22 cellular contexts compared by ENCODE assay signal in the genomic region with DNA sequence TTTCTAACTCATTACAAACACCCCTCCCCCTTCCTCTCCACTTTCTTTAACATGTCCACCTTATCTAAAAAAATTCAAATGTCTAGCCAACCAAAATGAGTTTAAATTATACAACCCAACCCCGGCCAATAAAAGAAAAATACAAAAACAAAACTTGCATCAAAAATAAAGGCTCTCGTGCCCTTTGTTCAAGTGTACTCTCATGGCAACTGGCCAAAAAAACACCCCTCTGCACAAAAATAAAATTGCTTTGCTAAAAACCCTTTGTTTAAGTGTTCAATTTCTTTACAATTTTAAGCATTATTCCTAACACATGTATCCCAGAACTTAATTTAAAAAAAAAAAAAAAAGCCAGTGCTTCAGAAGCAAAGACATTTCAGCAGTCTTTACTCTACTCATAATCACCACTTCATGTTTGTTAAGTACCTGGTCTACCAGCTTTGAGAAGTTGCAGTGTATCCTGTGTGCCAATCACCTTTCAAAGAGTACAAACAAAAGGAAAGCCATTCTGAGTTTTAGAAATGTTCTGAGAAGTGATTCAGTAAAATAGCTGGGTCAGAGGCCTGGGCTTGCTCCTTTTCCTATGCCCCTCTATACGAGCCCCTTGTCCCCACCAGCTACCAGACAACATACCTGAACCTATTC.
DNase-seq lines count a peak whose midpoint lies in the region; ATAC-seq and TF ChIP-seq lines count a peak whose summit lies in the region.
"Had no signal": no experiment of that assay in that cellular context is flagged by ENCODE, and none has a peak within 500 bp of the region (broad histone marks: within the 10 kb centered on the region; RNA-seq: fewer than 3 reads in every experiment).

No MANE protein-coding gene starts in this region.

- H3K79me2 ChIP-seq in GM23338 (replicated peaks; ENCODE audit: insufficient read depth) (peaks cover 4% of the 10 kb centered on the region), mammary epithelial cell (ENCODE audit: insufficient read depth, low read length) (no peaks in the 10 kb centered on the region)

- no peak overlapping the region for H3K4me3 Mint-ChIP-seq in GM23338
- no peak overlapping the region for H3K4me3 Mint-ChIP-seq in WTC11
- H3K4me3 Mint-ChIP-seq in neural crest cell = no peak overlapping the region
- H3K4me3 Mint-ChIP-seq: CD8-positive, alpha-beta memory T cell had no signal

- H3K4me1 ChIP-seq in GM23338 (ENCODE audit: insufficient read depth) (no peaks in the 10 kb centered on the region), mammary epithelial cell (ENCODE audit: insufficient read depth, low read length) (no peaks in the 10 kb centered on the region)
- H3K4me1 ChIP-seq: SJSA1 had no signal

- no TSS peak for BruUV-seq in mammary epithelial cell (replicated peaks; lab: Mats Ljungman, UMichigan)

- CTCF ChIA-PET in WTC11 (lab: Charles Lee) = no interaction called here
- CTCF ChIA-PET in mammary epithelial cell (lab: Charles Lee; ENCODE audit: low non-redundant PET) = no interaction called here

- intact Hi-C loops in mammary epithelial cell (cut with micrococcal nuclease) = no loop called here

- TF ChIP-seq CTCF in GM23338 (conservative IDR thresholded peaks at IDR 0.05; ENCODE audit: low read depth in 2 of 2) = no peak
- no peak for TF ChIP-seq CTCF in WTC11 (IDR thresholded peaks at IDR 0.05)
- TF ChIP-seq CTCF in neural crest cell (conservative IDR thresholded peaks at IDR 0.05) = no peak
- TF ChIP-seq CTCF in mammary epithelial cell (conservative IDR thresholded peaks at IDR 0.05 in 1 of 2, IDR thresholded peaks at IDR 0.05 in 1 of 2; ENCODE audit: extremely low read depth in 1 of 2, insufficient read depth in 1 of 2, low read depth in 1 of 2, low read length in 2 of 2) = no peak

- H3K4me1 Mint-ChIP-seq in GM23338 (no peaks in the 10 kb centered on the region), WTC11 (no peaks in the 10 kb centered on the region), neural crest cell (peaks cover 6% of the 10 kb centered on the region)
- H3K4me1 Mint-ChIP-seq: CD8-positive, alpha-beta memory T cell had no signal

- H3K27me3 ChIP-seq in GM23338 (ENCODE audit: insufficient read depth) = no peaks in the 10 kb centered on the region
- H3K27me3 ChIP-seq in mammary epithelial cell (ENCODE audit: insufficient read depth, low read length) = no peaks in the 10 kb centered on the region
- H3K27me3 ChIP-seq: SJSA1 had no signal

- no peaks in the 10 kb centered on the region for H3K9me3 Mint-ChIP-seq in GM23338
- no peaks in the 10 kb centered on the region for H3K9me3 Mint-ChIP-seq in WTC11
- no peaks in the 10 kb centered on the region for H3K9me3 Mint-ChIP-seq in neural crest cell
- H3K9me3 Mint-ChIP-seq: CD8-positive, alpha-beta memory T cell had no signal

- dilution Hi-C loops in mammary epithelial cell (cut with HindIII; ENCODE audit: low sequenced_read_pairs) = no loop called here

- in situ Hi-C loops in mammary epithelial cell (cut with MboI; ENCODE audit: low sequenced_read_pairs in 2 of 2) = no loop called here

- H3K4me3 ChIP-seq in GM23338 = no peak overlapping the region
- H3K4me3 ChIP-seq in mammary epithelial cell (replicated peaks in 1 of 3; ENCODE audit: insufficient read depth in 1 of 3, low read depth in 2 of 3, low read length in 3 of 3) = no peak overlapping the region
- H3K4me3 ChIP-seq: SJSA1 had no signal

- H2AFZ ChIP-seq in GM23338 = no peak overlapping the region
- no peak overlapping the region for H2AFZ ChIP-seq in mammary epithelial cell (ENCODE audit: low read depth, low read length)

- peaks cover 2% of the 10 kb centered on the region for H3K27me3 Mint-ChIP-seq in GM23338 (ENCODE audit: insufficient read depth, low read depth, poor library complexity)
- no peaks in the 10 kb centered on the region for H3K27me3 Mint-ChIP-seq in WTC11 (ENCODE audit: low read depth)
- H3K27me3 Mint-ChIP-seq in neural crest cell (ENCODE audit: low read depth) = no peaks in the 10 kb centered on the region
- H3K27me3 Mint-ChIP-seq: CD8-positive, alpha-beta memory T cell had no signal

- H3K36me3 ChIP-seq in GM23338 (ENCODE audit: insufficient read depth) (peaks cover 85% of the 10 kb centered on the region), mammary epithelial cell (ENCODE audit: insufficient read depth, low read length) (peaks cover 25% of the 10 kb centered on the region)

- no peaks in the 10 kb centered on the region; the same call in 1 of the 2 replicates for H3F3A ChIP-seq in GM23338 (replicated peaks; ENCODE audit: low read depth)

- 97% methylated on average over 3 of the region's 3 CpGs for WGBS in mammary epithelial cell (ENCODE audit: low coverage, missing lambda C conversion rate)

- ATAC-seq in GM23338 = no peak
- no peak for ATAC-seq in WTC11

- no peaks in the 10 kb centered on the region for H3K9me3 ChIP-seq in mammary epithelial cell (replicated peaks; ENCODE audit: insufficient read depth, low read length)
- H3K9me3 ChIP-seq: SJSA1 had no signal

- H3K27ac ChIP-seq in GM23338 (ENCODE audit: low read depth) (peak overlapping the region; percentile 78), mammary epithelial cell (ENCODE audit: insufficient read depth, low read depth, low read length) (no peak overlapping the region)
- H3K27ac ChIP-seq: C4-2B, KMS-11, SJSA1 had no signal

- H3K9me2 ChIP-seq in GM23338 (ENCODE audit: insufficient read depth) = no peaks in the 10 kb centered on the region

- H4K20me1 ChIP-seq in GM23338 (replicated peaks; ENCODE audit: insufficient read depth) (peaks cover 19% of the 10 kb centered on the region), mammary epithelial cell (ENCODE audit: insufficient read depth, low read length) (no peaks in the 10 kb centered on the region)

- H3K4me2 ChIP-seq in GM23338 (no peak overlapping the region), mammary epithelial cell (ENCODE audit: insufficient read depth, low read depth, low read length) (no peak overlapping the region)
- H3K4me2 ChIP-seq: KMS-11 had no signal

- H3K27ac Mint-ChIP-seq in GM23338 = 0 out of 2 replicates have a peak overlapping the region, but pooled peaks have one; percentile 9
- H3K27ac Mint-ChIP-seq in WTC11 = peak overlapping the region; percentile 80
- H3K27ac Mint-ChIP-seq in neural crest cell (ENCODE audit: unreplicated experiment) = peak overlapping the region; percentile 2

- DNase-seq in NCI-H1105 treated with DMSO at 0.1 percent for 48 hours (lab: John Stamatoyannopoulos, UW) (peak; percentile 16), NCI-H1105 (lab: John Stamatoyannopoulos, UW) (no peak), GM23338 (ENCODE audit: low spot score) (no peak), WTC11 (ENCODE audit: low spot score) (no peak), neural crest cell (ENCODE audit: low read depth, low spot score) (no peak), NCI-H146 treated with DMSO at 0.1 percent for 48 hours (lab: John Stamatoyannopoulos, UW; ENCODE audit: unreplicated experiment) (no peak), A172 (ENCODE audit: low spot score) (no peak), mammary epithelial cell (no peak)
- DNase-seq: 8988T; AML-193; Calu3; CD8-positive, alpha-beta memory T cell; DMS153; H7; NCI-H1092 treated with DMSO at 0.1 percent for 48 hours; NCI-H1694 treated with DMSO at 0.1 percent for 48 hours; NCI-H345; NCI-H524 treated with DMSO at 0.1 percent for 48 hours; OCI-M1 had no signal

- POLR2A ChIA-PET in WTC11 (lab: Charles Lee) = no interaction called here

- H3K36me3 Mint-ChIP-seq in GM23338 (ENCODE audit: low read depth) (peaks cover 91% of the 10 kb centered on the region), WTC11 (peaks cover 79% of the 10 kb centered on the region), neural crest cell (ENCODE audit: low read depth) (peaks cover 26% of the 10 kb centered on the region)

- H3K9ac ChIP-seq in mammary epithelial cell (ENCODE audit: insufficient read depth, low read length) = no peak overlapping the region
- H3K9ac ChIP-seq: KMS-11 had no signal

TF ChIP-seq in GM23338, 12 proteins besides CTCF, POLR2A, EP300 and RAD21 (continues in another document):
- TF ChIP-seq ZNF331 (CRISPR knock-in tag; IDR thresholded peaks at IDR 0.05; ENCODE audit: low read depth) (no peak), CREB1 (CRISPR knock-in tag; IDR thresholded peaks at IDR 0.05; ENCODE audit: low read depth) (no peak), STAT1 (IDR thresholded peaks at IDR 0.05; ENCODE audit: unreplicated experiment) (no peak), EZH2phosphoT487 (IDR thresholded peaks at IDR 0.05; ENCODE audit: unreplicated experiment) (no peak)
- TF ChIP-seq, protein P1, sequence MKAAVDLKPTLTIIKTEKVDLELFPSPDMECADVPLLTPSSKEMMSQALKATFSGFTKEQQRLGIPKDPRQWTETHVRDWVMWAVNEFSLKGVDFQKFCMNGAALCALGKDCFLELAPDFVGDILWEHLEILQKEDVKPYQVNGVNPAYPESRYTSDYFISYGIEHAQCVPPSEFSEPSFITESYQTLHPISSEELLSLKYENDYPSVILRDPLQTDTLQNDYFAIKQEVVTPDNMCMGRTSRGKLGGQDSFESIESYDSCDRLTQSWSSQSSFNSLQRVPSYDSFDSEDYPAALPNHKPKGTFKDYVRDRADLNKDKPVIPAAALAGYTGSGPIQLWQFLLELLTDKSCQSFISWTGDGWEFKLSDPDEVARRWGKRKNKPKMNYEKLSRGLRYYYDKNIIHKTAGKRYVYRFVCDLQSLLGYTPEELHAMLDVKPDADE (IDR thresholded peaks at IDR 0.05) = no peak

TF ChIP-seq in WTC11, 78 proteins besides CTCF, POLR2A, EP300 and RAD21 (continues in another document):
- TF ChIP-seq, protein P2, sequence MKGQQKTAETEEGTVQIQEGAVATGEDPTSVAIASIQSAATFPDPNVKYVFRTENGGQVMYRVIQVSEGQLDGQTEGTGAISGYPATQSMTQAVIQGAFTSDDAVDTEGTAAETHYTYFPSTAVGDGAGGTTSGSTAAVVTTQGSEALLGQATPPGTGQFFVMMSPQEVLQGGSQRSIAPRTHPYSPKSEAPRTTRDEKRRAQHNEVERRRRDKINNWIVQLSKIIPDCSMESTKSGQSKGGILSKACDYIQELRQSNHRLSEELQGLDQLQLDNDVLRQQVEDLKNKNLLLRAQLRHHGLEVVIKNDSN (CRISPR knock-in tag; IDR thresholded peaks at IDR 0.05) = no peak
- no peak for TF ChIP-seq NR2C2 (CRISPR knock-in tag; IDR thresholded peaks at IDR 0.05)
- TF ChIP-seq ZNF232 (CRISPR knock-in tag; IDR thresholded peaks at IDR 0.05) = no peak
- no peak for TF ChIP-seq TEAD4 (CRISPR knock-in tag; IDR thresholded peaks at IDR 0.05)
- TF ChIP-seq JUN (CRISPR knock-in tag; IDR thresholded peaks at IDR 0.05) = no peak

Comparison
In these comparisons a context has a peak if more than half of its experiments do, and no peak if none do; other contexts are left out.
1. H3K27ac Mint-ChIP-seq: peak in every context shown above with its lines; median percentile 80 in WTC11; 9 in GM23338; 2 in neural crest cell.